16 cellular contexts compared by ENCODE assay signal in genomic region chr20:53513489-53514298, GRCh38.
DNase-seq lines count a peak whose midpoint lies in the region; ATAC-seq and TF ChIP-seq lines count a peak whose summit lies in the region.
"Had no signal": no experiment of that assay in that cellular context is flagged by ENCODE, and none has a peak within 500 bp of the region (broad histone marks: within the 10 kb centered on the region; RNA-seq: fewer than 3 reads in every experiment).

No MANE protein-coding gene starts in this region.

- H3K36me3 ChIP-seq in SU-DHL-6 (ENCODE audit: low read length) = no peaks in the 10 kb centered on the region
- H3K36me3 ChIP-seq: brain microvascular endothelial cell had no signal

- H3K27me3 ChIP-seq in SU-DHL-6 (ENCODE audit: low read length) = no peaks in the 10 kb centered on the region
- H3K27me3 ChIP-seq: brain microvascular endothelial cell had no signal

- no peak for DNase-seq in activated naive CD4-positive, alpha-beta T cell treated with anti-CD3 and anti-CD28 coated beads for 36 hours
- DNase-seq in activated naive CD4-positive, alpha-beta T cell treated with anti-CD3 and anti-CD28 coated beads, Interleukin-2, amount 50 U/mL, for 16 hours = no peak
- peak; percentile 67 for DNase-seq in mesenteric fat pad (ENCODE audit: low spot score)
- DNase-seq in ureter (ENCODE audit: low spot score) = peak; percentile 36
- no peak for DNase-seq in midbrain (lab: John Stamatoyannopoulos, UW)
- DNase-seq: activated CD4-positive, alpha-beta T cell treated with anti-CD3 and anti-CD28 coated beads for 36 hours; brain microvascular endothelial cell; C1 segment of cervical spinal cord; occipital lobe; RPMI8226; substantia nigra had no signal

- CTCF ChIA-PET in activated naive CD4-positive, alpha-beta T cell treated with anti-CD3 and anti-CD28 coated beads for 36 hours (lab: Charles Lee) = interaction anchor here (1.0 kb wide), 1 partner anchor 306 kb away, joined by 3 read pairs; no protein-coding TSS in a partner anchor

- intact Hi-C loops in activated naive CD4-positive, alpha-beta T cell treated with anti-CD3 and anti-CD28 coated beads for 36 hours (cut with micrococcal nuclease) = no loop called here

- no peak overlapping the region for H3K9ac ChIP-seq in SU-DHL-6 (ENCODE audit: low read length)

- H3K4me3 ChIP-seq in SU-DHL-6 (ENCODE audit: insufficient read depth, low read length, poor library complexity, severe bottlenecking) = no peak overlapping the region

- H3K27ac Mint-ChIP-seq in activated naive CD4-positive, alpha-beta T cell treated with anti-CD3 and anti-CD28 coated beads for 36 hours = peak overlapping the region; percentile 47
- H3K27ac Mint-ChIP-seq: activated CD4-positive, alpha-beta T cell treated with anti-CD3 and anti-CD28 coated beads for 36 hours; activated T-helper 2 cell treated with anti-CD3 and anti-CD28 coated beads, Interferon-gamma antibody, Interleukin-2, Interleukin-4, amounts not matched to agents 10 μg/mL and 5 μg/mL and 100 μg/mL, durations not matched to agents 14 hours and 24 hours and 36 hours had no signal

- no peaks in the 10 kb centered on the region for H3K27me3 Mint-ChIP-seq in activated naive CD4-positive, alpha-beta T cell treated with anti-CD3 and anti-CD28 coated beads for 36 hours (ENCODE audit: low read depth)
- H3K27me3 Mint-ChIP-seq: activated CD4-positive, alpha-beta T cell treated with anti-CD3 and anti-CD28 coated beads for 36 hours had no signal

- ATAC-seq in GM21723 (IDR thresholded peaks at IDR 0.05; ENCODE audit: unreplicated experiment) (no peak), GM21360 (IDR thresholded peaks at IDR 0.05; ENCODE audit: unreplicated experiment) (no peak)
- ATAC-seq: activated CD4-positive, alpha-beta T cell treated with anti-CD3 and anti-CD28 coated beads for 36 hours had no signal

- H3K9me2 ChIP-seq in SU-DHL-6 (replicated peaks; ENCODE audit: insufficient read depth, low read length) = no peaks in the 10 kb centered on the region

- H3K27ac ChIP-seq in SU-DHL-6 (ENCODE audit: low read depth, low read length) = no peak overlapping the region
- H3K27ac ChIP-seq: brain microvascular endothelial cell, HL-60 had no signal

- H4K20me1 ChIP-seq in SU-DHL-6 (ENCODE audit: low read depth, low read length) = no peaks in the 10 kb centered on the region

- no peaks in the 10 kb centered on the region for H3K9me3 Mint-ChIP-seq in activated naive CD4-positive, alpha-beta T cell treated with anti-CD3 and anti-CD28 coated beads for 36 hours
- H3K9me3 Mint-ChIP-seq: activated T-helper 2 cell treated with anti-CD3 and anti-CD28 coated beads, Interferon-gamma antibody, Interleukin-2, Interleukin-4, amounts not matched to agents 10 μg/mL and 5 μg/mL and 100 μg/mL, durations not matched to agents 14 hours and 24 hours and 36 hours had no signal

- no peaks in the 10 kb centered on the region for H3K4me1 Mint-ChIP-seq in activated naive CD4-positive, alpha-beta T cell treated with anti-CD3 and anti-CD28 coated beads for 36 hours (ENCODE audit: low read depth)
- H3K4me1 Mint-ChIP-seq: activated CD4-positive, alpha-beta T cell treated with anti-CD3 and anti-CD28 coated beads for 36 hours had no signal

- no peak overlapping the region for H3K4me3 Mint-ChIP-seq in activated naive CD4-positive, alpha-beta T cell treated with anti-CD3 and anti-CD28 coated beads for 36 hours
- H3K4me3 Mint-ChIP-seq: activated CD4-positive, alpha-beta T cell treated with anti-CD3 and anti-CD28 coated beads for 36 hours had no signal

- no peaks in the 10 kb centered on the region for H3F3A ChIP-seq in SU-DHL-6 (ENCODE audit: insufficient read depth)

- H3K36me3 Mint-ChIP-seq in activated naive CD4-positive, alpha-beta T cell treated with anti-CD3 and anti-CD28 coated beads for 36 hours (ENCODE audit: low read depth) = no peaks in the 10 kb centered on the region

- no peaks in the 10 kb centered on the region for H3K79me2 ChIP-seq in SU-DHL-6 (ENCODE audit: insufficient read depth, low read length)

- TF ChIP-seq CTCF in SU-DHL-6 (IDR thresholded peaks at IDR 0.05; ENCODE audit: insufficient read depth, low read length, poor library complexity, severe bottlenecking) = no peak

- no peak overlapping the region for H3K4me2 ChIP-seq in SU-DHL-6 (ENCODE audit: low read depth, low read length, poor library complexity, severe bottlenecking)

- H2AFZ ChIP-seq in SU-DHL-6 (ENCODE audit: low read depth, low read length, severe bottlenecking) = peak overlapping the region; percentile 12

- no peaks in the 10 kb centered on the region for H3K9me3 ChIP-seq in SU-DHL-6 (ENCODE audit: insufficient read depth, low read length)

Comparison
In these comparisons a context has a peak if more than half of its experiments do, and no peak if none do; other contexts are left out.
1. DNase-seq: peak in mesenteric fat pad (single experiment) and ureter (single experiment); none in activated naive CD4-positive, alpha-beta T cell treated with anti-CD3 and anti-CD28 coated beads for 36 hours (single experiment), activated naive CD4-positive, alpha-beta T cell treated with anti-CD3 and anti-CD28 coated beads, Interleukin-2, amount 50 U/mL, for 16 hours (single experiment) and midbrain (single experiment).